Comparison of ENCODE assay signal across 17 cellular contexts in genomic region chr4:133799916-133800315, GRCh38.
"Had no signal": no experiment of that assay in that cellular context is flagged by ENCODE, and none has a peak within 500 bp of the region (broad histone marks: within the 10 kb centered on the region; RNA-seq: fewer than 3 reads in every experiment).

No MANE protein-coding gene starts in this region.

- H3K9me3 Mint-ChIP-seq: activated T-helper 17 cell treated with anti-CD3 and anti-CD28 coated beads, Interleukin-2, amount 50 U/mL, for 72 hours; mesothelial cell of epicardium; nephron progenitor cell had no signal

- H3K27me3 ChIP-seq: brain microvascular endothelial cell, esophagus squamous epithelium, gastroesophageal sphincter, heart right ventricle, right lobe of liver, spleen had no signal

- H3K4me3 ChIP-seq: esophagus squamous epithelium, gastroesophageal sphincter, heart right ventricle, right lobe of liver, spleen, thoracic aorta had no signal

- H3K4me3 Mint-ChIP-seq: activated T-helper 17 cell treated with anti-CD3 and anti-CD28 coated beads, Interleukin-2, amount 50 U/mL, for 72 hours; mesothelial cell of epicardium; nephron progenitor cell had no signal

- H3K36me3 Mint-ChIP-seq: mesothelial cell of epicardium had no signal

- H3K27ac Mint-ChIP-seq: activated T-helper 17 cell treated with anti-CD3 and anti-CD28 coated beads, Interleukin-2, amount 50 U/mL, for 72 hours; mesothelial cell of epicardium; nephron progenitor cell had no signal

- H3K36me3 ChIP-seq: brain microvascular endothelial cell, esophagus squamous epithelium, gastroesophageal sphincter, heart right ventricle, right lobe of liver, spleen, thoracic aorta had no signal

- H3K4me1 ChIP-seq: esophagus squamous epithelium, gastroesophageal sphincter, heart right ventricle, right lobe of liver, spleen had no signal

- H3K27ac ChIP-seq: brain microvascular endothelial cell, esophagus squamous epithelium, gastroesophageal sphincter, heart right ventricle, right lobe of liver, spleen, thoracic aorta had no signal

- H3K9me3 ChIP-seq: esophagus squamous epithelium, gastroesophageal sphincter, right lobe of liver, spleen, thoracic aorta had no signal

- H3K27me3 Mint-ChIP-seq: activated T-helper 17 cell treated with anti-CD3 and anti-CD28 coated beads, Interleukin-2, amount 50 U/mL, for 72 hours had no signal

- DNase-seq: activated CD4-positive, alpha-beta T cell treated with anti-CD3 and anti-CD28 coated beads for 1 hour; activated CD4-positive, alpha-beta T cell treated with anti-CD3 and anti-CD28 coated beads, Interleukin-2, amount 50 U/mL, for 48 hours; activated naive CD4-positive, alpha-beta T cell treated with Interleukin-2 at 50 U/mL for 16 hours; anterior cingulate cortex; brain microvascular endothelial cell; effector CD8-positive, alpha-beta T cell; esophagus squamous epithelium; heart right ventricle; nephron progenitor cell; right lobe of liver; spleen; stimulated activated CD4-positive, alpha-beta T cell treated with anti-CD3 and anti-CD28 coated beads, Interleukin-1b, Interleukin-23, amount 100 ng/mL, for 48 hours had no signal

- H3K4me1 Mint-ChIP-seq: activated T-helper 17 cell treated with anti-CD3 and anti-CD28 coated beads, Interleukin-2, amount 50 U/mL, for 72 hours; mesothelial cell of epicardium; nephron progenitor cell had no signal

- FAIRE-seq: endothelial cell of umbilical vein had no signal
